27 cellular contexts compared by ENCODE assay signal in the genomic region with DNA sequence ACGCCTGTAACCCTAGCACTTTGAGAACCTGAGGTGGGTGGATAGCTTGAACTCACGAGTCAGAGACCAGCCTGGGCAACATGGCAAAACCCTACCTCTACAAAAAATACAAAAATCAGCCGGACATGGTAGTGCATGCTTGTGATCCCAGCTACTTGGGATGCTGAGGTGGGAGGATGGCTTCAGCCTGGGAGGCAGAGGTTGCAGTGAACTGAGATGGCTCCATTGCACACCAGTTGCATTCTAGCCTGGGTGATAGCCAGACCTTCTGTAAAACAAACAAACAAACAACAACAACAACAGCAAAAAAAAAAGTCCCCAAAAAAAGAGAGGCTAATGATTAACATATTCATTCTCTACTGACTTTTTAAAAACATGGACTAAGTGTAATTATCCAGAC.
"Had no signal": no experiment of that assay in that cellular context is flagged by ENCODE, and none has a peak within 500 bp of the region (broad histone marks: within the 10 kb centered on the region; RNA-seq: fewer than 3 reads in every experiment).

No MANE protein-coding gene starts in this region.

- H3K27ac Mint-ChIP-seq: activated CD4-positive, alpha-beta memory T cell treated with anti-CD3 and anti-CD28 coated beads, Interleukin-2, amount 10 ng/mL, durations not matched to agents 7 days and 5 days; activated CD4-positive, alpha-beta T cell treated with anti-CD3 and anti-CD28 coated beads, Interleukin-2, amount 10 ng/mL, durations not matched to agents 7 days and 5 days; activated naive CD4-positive, alpha-beta T cell treated with anti-CD3 and anti-CD28 coated beads for 36 hours; activated naive CD8-positive, alpha-beta T cell; activated T-helper 17 cell treated with anti-CD3 and anti-CD28 coated beads, Interleukin-2, amount 50 U/mL, for 72 hours; T-cell had no signal

- H3K4me3 Mint-ChIP-seq: activated CD4-positive, alpha-beta memory T cell treated with anti-CD3 and anti-CD28 coated beads, Interleukin-2, amount 10 ng/mL, durations not matched to agents 7 days and 5 days; activated CD4-positive, alpha-beta T cell treated with anti-CD3 and anti-CD28 coated beads, Interleukin-2, amount 10 ng/mL, durations not matched to agents 7 days and 5 days; activated naive CD4-positive, alpha-beta T cell treated with anti-CD3 and anti-CD28 coated beads for 36 hours; activated naive CD8-positive, alpha-beta T cell; activated T-helper 17 cell treated with anti-CD3 and anti-CD28 coated beads, Interleukin-2, amount 50 U/mL, for 72 hours; T-cell had no signal

- H3K36me3 ChIP-seq: cardiac muscle cell had no signal

- DNase-seq: activated CD4-positive, alpha-beta memory T cell treated with anti-CD3 and anti-CD28 coated beads, Interleukin-2, amount 10 ng/mL, durations not matched to agents 7 days and 5 days; activated CD4-positive, alpha-beta T cell treated with anti-CD3 and anti-CD28 coated beads, Interleukin-2, amount 10 ng/mL, durations not matched to agents 7 days and 5 days; activated CD4-positive, CD25-positive, alpha-beta regulatory T cell; activated gamma-delta T cell; activated naive CD4-positive, alpha-beta T cell treated with anti-CD3 and anti-CD28 coated beads for 36 hours; activated T-cell treated with anti-CD3 and anti-CD28 coated beads for 4 hours; activated T-cell treated with anti-CD3 and anti-CD28 coated beads, Interleukin-2, amount 50 U/mL, for 48 hours; brain microvascular endothelial cell; cerebellar nuclear complex; Karpas-422; NCI-H1048; NCI-H187 treated with DMSO at 0.1 percent for 48 hours; NCI-H2081 treated with DMSO at 0.1 percent for 48 hours; NCI-H2227 treated with DMSO at 0.1 percent for 48 hours; NCI-H446 treated with DMSO at 0.1 percent for 48 hours; NCI-H524 treated with DMSO at 0.1 percent for 48 hours; RPMI8226; T-cell; T-helper 2 cell; T1000 had no signal

- H3K27ac ChIP-seq: brain microvascular endothelial cell, cardiac muscle cell, SK-N-MC, VCaP had no signal

- ATAC-seq: activated T-helper 17 cell treated with anti-CD3 and anti-CD28 coated beads, Interleukin-2, amount 50 U/mL, for 72 hours; Panc1; Right ventricle myocardium inferior; T-cell had no signal

- H3K27me3 ChIP-seq: brain microvascular endothelial cell, cardiac muscle cell had no signal

- H3K4me3 ChIP-seq: cardiac muscle cell, SK-N-MC had no signal

- H3K27me3 Mint-ChIP-seq: activated CD4-positive, alpha-beta memory T cell treated with anti-CD3 and anti-CD28 coated beads, Interleukin-2, amount 10 ng/mL, durations not matched to agents 7 days and 5 days; activated CD4-positive, alpha-beta T cell treated with anti-CD3 and anti-CD28 coated beads, Interleukin-2, amount 10 ng/mL, durations not matched to agents 7 days and 5 days; activated naive CD8-positive, alpha-beta T cell; activated T-helper 17 cell treated with anti-CD3 and anti-CD28 coated beads, Interleukin-2, amount 50 U/mL, for 72 hours; T-cell had no signal

- H3K9me3 Mint-ChIP-seq: activated CD4-positive, alpha-beta memory T cell treated with anti-CD3 and anti-CD28 coated beads, Interleukin-2, amount 10 ng/mL, durations not matched to agents 7 days and 5 days; activated CD4-positive, alpha-beta T cell treated with anti-CD3 and anti-CD28 coated beads, Interleukin-2, amount 10 ng/mL, durations not matched to agents 7 days and 5 days; activated naive CD4-positive, alpha-beta T cell treated with anti-CD3 and anti-CD28 coated beads for 36 hours; activated T-helper 17 cell treated with anti-CD3 and anti-CD28 coated beads, Interleukin-2, amount 50 U/mL, for 72 hours; T-cell had no signal
